Comparison of ENCODE assay signal across 1 cellular context in genomic region chr17:41772586-41773189, GRCh38.
TF ChIP-seq lines count a peak whose summit lies in the region.

No MANE protein-coding gene starts in this region.

TF ChIP-seq in HepG2, 621 proteins besides CTCF, POLR2A, EP300 and RAD21 (continued from another document and continues in another):
- TF ChIP-seq REST (IDR thresholded peaks at IDR 0.05; ENCODE audit: borderline replicate concordance in 1 of 2, low read depth in 1 of 2, low read length in 2 of 2): peak in 1 of 2 experiments; percentile 37; a peak in 1 of 4 replicates
- no peak for TF ChIP-seq ZFAT (CRISPR knock-in tag; conservative IDR thresholded peaks at IDR 0.05)
- TF ChIP-seq ZFP36L2 (CRISPR knock-in tag; IDR thresholded peaks at IDR 0.05): 0 out of 2 replicates have a peak, but pooled peaks have one; percentile 39
- no peak for TF ChIP-seq ZNF17 (CRISPR knock-in tag; IDR thresholded peaks at IDR 0.05)
- no peak; the same call in 1 of the 2 replicates for TF ChIP-seq NRL (CRISPR knock-in tag; IDR thresholded peaks at IDR 0.05; ENCODE audit: borderline replicate concordance)
- 0 out of 2 replicates have a peak, but pooled peaks have one; percentile 75 for TF ChIP-seq PAWR (CRISPR knock-in tag; IDR thresholded peaks at IDR 0.05; ENCODE audit: borderline replicate concordance)
- 0 out of 2 replicates have a peak, but pooled peaks have one; percentile 27 for TF ChIP-seq ZNF800 (CRISPR knock-in tag; IDR thresholded peaks at IDR 0.05)
- TF ChIP-seq DZIP1 (CRISPR knock-in tag; IDR thresholded peaks at IDR 0.05): no peak; the same call in 1 of the 2 replicates
- no peak for TF ChIP-seq ARNT (IDR thresholded peaks at IDR 0.05)
- TF ChIP-seq RBM22 (optimal IDR thresholded peaks at IDR 0.05; ENCODE audit: low read length): peak; percentile 64
- TF ChIP-seq ZNF143 (CRISPR knock-in tag; IDR thresholded peaks at IDR 0.05): no peak
- TF ChIP-seq ZFP36L1 (CRISPR knock-in tag; IDR thresholded peaks at IDR 0.05): 0 out of 2 replicates have a peak, but pooled peaks have one; percentile 52
- TF ChIP-seq RORA (CRISPR knock-in tag; IDR thresholded peaks at IDR 0.05): no peak
- TF ChIP-seq NR2F2 (IDR thresholded peaks at IDR 0.05; ENCODE audit: borderline replicate concordance, low read depth): peak; percentile 91
- TF ChIP-seq REXO4 (CRISPR knock-in tag; IDR thresholded peaks at IDR 0.05; ENCODE audit: borderline replicate concordance): no peak
- TF ChIP-seq KDM5B (CRISPR knock-in tag; IDR thresholded peaks at IDR 0.05; ENCODE audit: borderline replicate concordance): peak; percentile 79
- TF ChIP-seq FOXA3 (CRISPR knock-in tag; IDR thresholded peaks at IDR 0.05): no peak
- peak; percentile 83; the same call in 1 of the 2 replicates for TF ChIP-seq ZNF788 (CRISPR knock-in tag; IDR thresholded peaks at IDR 0.05; ENCODE audit: borderline replicate concordance)
- TF ChIP-seq ATF4 (CRISPR knock-in tag; IDR thresholded peaks at IDR 0.05): no peak
- no peak for TF ChIP-seq YEATS2 (CRISPR knock-in tag; IDR thresholded peaks at IDR 0.05; ENCODE audit: borderline replicate concordance)
- no peak for TF ChIP-seq MXD3 (CRISPR knock-in tag; IDR thresholded peaks at IDR 0.05)
- TF ChIP-seq KAT2B (IDR thresholded peaks at IDR 0.05; ENCODE audit: borderline replicate concordance, low read depth, low read length): no peak
- no peak for TF ChIP-seq RFX5 (IDR thresholded peaks at IDR 0.05; ENCODE audit: low read depth, low read length)
- TF ChIP-seq ZNF382 (CRISPR knock-in tag; IDR thresholded peaks at IDR 0.05; ENCODE audit: borderline replicate concordance): no peak
- no peak for TF ChIP-seq ZFP41 (CRISPR knock-in tag; IDR thresholded peaks at IDR 0.05; ENCODE audit: borderline replicate concordance)
- TF ChIP-seq FIP1L1 (IDR thresholded peaks at IDR 0.05; ENCODE audit: borderline replicate concordance, insufficient read depth, low read depth, low read length): 0 out of 2 replicates have a peak, but pooled peaks have one; percentile 12
- TF ChIP-seq ZNF256 (CRISPR knock-in tag; conservative IDR thresholded peaks at IDR 0.05): no peak
- peak; percentile 23; the same call in 1 of the 2 replicates for TF ChIP-seq ZNF644 (CRISPR knock-in tag; IDR thresholded peaks at IDR 0.05; ENCODE audit: low read depth)
- 0 out of 2 replicates have a peak, but pooled peaks have one; percentile 7 for TF ChIP-seq PBX2 (CRISPR knock-in tag; IDR thresholded peaks at IDR 0.05)
- TF ChIP-seq ZNF549 (CRISPR knock-in tag; IDR thresholded peaks at IDR 0.05): no peak
- TF ChIP-seq ZNF124 (CRISPR knock-in tag; IDR thresholded peaks at IDR 0.05): peak; percentile 57; the same call in 1 of the 2 replicates
- no peak for TF ChIP-seq ZBTB46 (CRISPR knock-in tag; IDR thresholded peaks at IDR 0.05; ENCODE audit: borderline replicate concordance)
- TF ChIP-seq ZMAT5 (CRISPR knock-in tag; IDR thresholded peaks at IDR 0.05; ENCODE audit: borderline replicate concordance, low read depth): no peak
- peak; percentile 65; the same call in 1 of the 2 replicates for TF ChIP-seq ZNF691 (CRISPR knock-in tag; IDR thresholded peaks at IDR 0.05; ENCODE audit: borderline replicate concordance, low read depth)
- TF ChIP-seq BCL6 (CRISPR knock-in tag; IDR thresholded peaks at IDR 0.05): no peak; the same call in 1 of the 2 replicates
- no peak for TF ChIP-seq MAF1 (CRISPR knock-in tag; IDR thresholded peaks at IDR 0.05; ENCODE audit: borderline replicate concordance)
- no peak; the same call in 1 of the 2 replicates for TF ChIP-seq FOXO1 (CRISPR knock-in tag; IDR thresholded peaks at IDR 0.05)
- no peak for TF ChIP-seq ZNF329 (CRISPR knock-in tag; IDR thresholded peaks at IDR 0.05; ENCODE audit: low read depth)
- no peak for TF ChIP-seq AKAP8 (CRISPR knock-in tag; IDR thresholded peaks at IDR 0.05)
- TF ChIP-seq AGO2 (optimal IDR thresholded peaks at IDR 0.05; ENCODE audit: low read depth, low read length): no peak
- no peak for TF ChIP-seq KLF9 (CRISPR knock-in tag; IDR thresholded peaks at IDR 0.05; ENCODE audit: low read depth)
- TF ChIP-seq CREBL2 (CRISPR knock-in tag; IDR thresholded peaks at IDR 0.05; ENCODE audit: borderline replicate concordance): no peak
- peak; percentile 69; the same call in 1 of the 2 replicates for TF ChIP-seq POGK (CRISPR knock-in tag; conservative IDR thresholded peaks at IDR 0.05)
- no peak for TF ChIP-seq ZNF354B (CRISPR knock-in tag; IDR thresholded peaks at IDR 0.05)
